Comparison of ENCODE assay signal across 1 cellular context in genomic region chr19:10497371-10497770, GRCh38.
TF ChIP-seq lines count a peak whose summit lies in the region.

No MANE protein-coding gene starts in this region.

TF ChIP-seq in WTC11, 78 proteins besides CTCF, POLR2A, EP300 and RAD21:
- TF ChIP-seq SMAD4 (CRISPR knock-in tag; IDR thresholded peaks at IDR 0.05) (no peak), ATF6 (CRISPR knock-in tag; IDR thresholded peaks at IDR 0.05) (no peak), SOX15 (CRISPR knock-in tag; IDR thresholded peaks at IDR 0.05) (no peak)
